In the genomic region with DNA sequence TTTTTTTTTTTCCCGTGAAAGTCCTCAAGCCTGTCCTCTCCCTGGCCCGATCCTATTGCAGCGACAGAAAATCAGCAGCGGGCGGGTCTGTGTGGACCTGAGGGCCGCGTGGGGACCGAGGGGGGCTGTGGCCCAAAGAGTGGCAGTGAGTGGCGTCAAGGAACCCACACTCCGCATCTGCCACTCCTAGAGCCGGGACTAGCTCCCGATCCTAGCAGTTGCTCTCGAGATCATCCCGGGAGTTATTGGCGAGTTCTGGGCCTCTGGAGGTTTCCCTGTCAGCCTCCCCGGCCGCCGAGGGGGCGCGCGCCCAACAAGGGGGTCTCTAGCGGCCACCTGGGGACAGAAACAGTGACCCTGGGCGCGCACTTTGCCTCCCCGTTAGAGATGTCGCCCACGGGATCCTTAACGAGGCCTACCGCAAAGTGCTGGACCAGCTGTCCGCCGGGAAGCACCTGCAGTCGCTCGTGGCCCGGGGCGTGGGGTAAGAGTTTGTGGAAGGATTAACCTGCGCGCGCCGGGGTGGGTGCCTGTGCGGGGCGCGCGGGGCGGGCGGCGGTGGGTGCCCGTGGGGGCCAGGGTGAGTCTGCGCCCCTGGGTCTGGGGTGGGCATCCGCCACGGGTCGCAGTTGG, we compare ENCODE assay signal across 9 cellular contexts. TPM values are rescaled to one million over a fixed set of nuclear protein-coding genes. Genes with fewer than 3 reads are reported as not detected.
DNase-seq lines count a peak whose midpoint lies in the region; ATAC-seq and TF ChIP-seq lines count a peak whose summit lies in the region.
"Had no signal": no experiment of that assay in that cellular context is flagged by ENCODE, and none has a peak within 500 bp of the region (broad histone marks: within the 10 kb centered on the region; RNA-seq: fewer than 3 reads in every experiment).

No MANE protein-coding gene starts in this region.

- H3K36me3 Mint-ChIP-seq in activated CD4-positive, alpha-beta T cell treated with anti-CD3 and anti-CD28 coated beads, Interleukin-2, amount 10 ng/mL, durations not matched to agents 24 days and 14 days (ENCODE audit: low read depth): peaks cover 8% of the 10 kb centered on the region
- H3K36me3 Mint-ChIP-seq in activated naive CD8-positive, alpha-beta T cell treated with anti-CD3 and anti-CD28 coated beads, Interleukin-2, amount 10 ng/mL, durations not matched to agents 7 days and 5 days: peaks cover 2% of the 10 kb centered on the region

- WGBS in right lobe of liver (ENCODE audit: insufficient coverage, low coverage, low lambda C conversion rate, missing lambda C conversion rate): 1% methylated on average over 14 of the region's 51 CpGs
- 3 to 4% methylated on average over 5 to 33 of the region's 51 CpGs for WGBS in thyroid gland, 2 donors

- DNase-seq in activated CD4-positive, alpha-beta T cell treated with anti-CD3 and anti-CD28 coated beads, Interleukin-2, amount 10 ng/mL, durations not matched to agents 24 days and 14 days: peak; percentile 61
- no peak for DNase-seq in activated CD4-positive, alpha-beta T cell treated with anti-CD3 and anti-CD28 coated beads for 4 hours
- DNase-seq in activated naive CD8-positive, alpha-beta T cell treated with anti-CD3 and anti-CD28 coated beads, Interleukin-2, amount 10 ng/mL, durations not matched to agents 7 days and 5 days: peak; percentile 36
- DNase-seq in right lobe of liver (no peak), thyroid gland (peak in 1 of 2 donors; percentile 15), GOT3 (lab: John Stamatoyannopoulos, UW) (no peak)
- DNase-seq in central memory CD4-positive, alpha-beta T cell: no peak

- no peak for ATAC-seq in activated naive CD8-positive, alpha-beta T cell treated with anti-CD3 and anti-CD28 coated beads, Interleukin-2, amount 10 ng/mL, durations not matched to agents 7 days and 5 days (ENCODE audit: low read depth)
- peak; percentile 6 to 41 (median 30) for ATAC-seq in right lobe of liver
- no peak for ATAC-seq in GM19467 (IDR thresholded peaks at IDR 0.05; ENCODE audit: unreplicated experiment)

- H3K4me3 ChIP-seq in right lobe of liver: peak overlapping the region; percentile 8 to 44 (median 41)
- H3K4me3 ChIP-seq in thyroid gland (replicated peaks in 1 of 3): peak overlapping the region in 2 of 3 donors; percentile 28 to 34

- H3K27me3 Mint-ChIP-seq in activated CD4-positive, alpha-beta T cell treated with anti-CD3 and anti-CD28 coated beads, Interleukin-2, amount 10 ng/mL, durations not matched to agents 24 days and 14 days: peaks cover 72% of the 10 kb centered on the region
- H3K27me3 Mint-ChIP-seq in activated naive CD8-positive, alpha-beta T cell treated with anti-CD3 and anti-CD28 coated beads, Interleukin-2, amount 10 ng/mL, durations not matched to agents 7 days and 5 days: peaks cover 83% of the 10 kb centered on the region

- H3K27ac ChIP-seq in right lobe of liver (no peak overlapping the region), thyroid gland (no peak overlapping the region)
- H3K27ac ChIP-seq: HL-60 had no signal

- intact Hi-C loops in activated CD4-positive, alpha-beta T cell treated with anti-CD3 and anti-CD28 coated beads, Interleukin-2, amount 10 ng/mL, durations not matched to agents 24 days and 14 days (cut with micrococcal nuclease): loop anchor here (5.0 kb wide), 1 partner anchor 411 kb away; no protein-coding TSS in a partner anchor
- intact Hi-C loops in right lobe of liver (cut with DNase I) (no loop called here), thyroid gland (cut with DNase I) (no loop called here)

- H3K9me3 ChIP-seq in right lobe of liver: no peaks in the 10 kb centered on the region
- no peaks in the 10 kb centered on the region for H3K9me3 ChIP-seq in thyroid gland

- peaks cover 17% of the 10 kb centered on the region for H3K9me3 Mint-ChIP-seq in activated CD4-positive, alpha-beta T cell treated with anti-CD3 and anti-CD28 coated beads, Interleukin-2, amount 10 ng/mL, durations not matched to agents 24 days and 14 days
- H3K9me3 Mint-ChIP-seq in activated naive CD8-positive, alpha-beta T cell treated with anti-CD3 and anti-CD28 coated beads, Interleukin-2, amount 10 ng/mL, durations not matched to agents 7 days and 5 days: peaks cover 5% of the 10 kb centered on the region

- H3K4me1 Mint-ChIP-seq in activated CD4-positive, alpha-beta T cell treated with anti-CD3 and anti-CD28 coated beads, Interleukin-2, amount 10 ng/mL, durations not matched to agents 24 days and 14 days: peaks cover 9% of the 10 kb centered on the region
- peaks cover 17% of the 10 kb centered on the region for H3K4me1 Mint-ChIP-seq in activated naive CD8-positive, alpha-beta T cell treated with anti-CD3 and anti-CD28 coated beads, Interleukin-2, amount 10 ng/mL, durations not matched to agents 7 days and 5 days

- peak overlapping the region; percentile 72 for H3K4me3 Mint-ChIP-seq in activated CD4-positive, alpha-beta T cell treated with anti-CD3 and anti-CD28 coated beads, Interleukin-2, amount 10 ng/mL, durations not matched to agents 24 days and 14 days
- H3K4me3 Mint-ChIP-seq in activated naive CD8-positive, alpha-beta T cell treated with anti-CD3 and anti-CD28 coated beads, Interleukin-2, amount 10 ng/mL, durations not matched to agents 7 days and 5 days: peak overlapping the region; percentile 82

- TF ChIP-seq POLR2A in right lobe of liver (IDR thresholded peaks at IDR 0.05) (no peak), thyroid gland (IDR thresholded peaks at IDR 0.05) (no peak)

- peaks cover 10 to 66% of the 10 kb centered on the region in 2 donors for H3K27me3 ChIP-seq in right lobe of liver
- peaks cover 58% of the 10 kb centered on the region for H3K27me3 ChIP-seq in thyroid gland

- TF ChIP-seq CTCF in right lobe of liver (IDR thresholded peaks at IDR 0.05) (no peak), thyroid gland (IDR thresholded peaks at IDR 0.05) (no peak)

- H3K4me1 ChIP-seq in right lobe of liver (peaks cover 0 to 27% (median 7%) of the 10 kb centered on the region in 4 donors), thyroid gland (peaks cover 24 to 38% of the 10 kb centered on the region in 2 donors)

- POLR2A ChIA-PET in activated naive CD8-positive, alpha-beta T cell treated with anti-CD3 and anti-CD28 coated beads, Interleukin-2, amount 10 ng/mL, durations not matched to agents 7 days and 5 days (lab: Charles Lee): no interaction called here

- H3K27ac Mint-ChIP-seq in activated CD4-positive, alpha-beta T cell treated with anti-CD3 and anti-CD28 coated beads, Interleukin-2, amount 10 ng/mL, durations not matched to agents 24 days and 14 days: no peak overlapping the region
- no peak overlapping the region for H3K27ac Mint-ChIP-seq in activated naive CD8-positive, alpha-beta T cell treated with anti-CD3 and anti-CD28 coated beads, Interleukin-2, amount 10 ng/mL, durations not matched to agents 7 days and 5 days

- H3K36me3 ChIP-seq in right lobe of liver (no peaks in the 10 kb centered on the region), thyroid gland (no peaks in the 10 kb centered on the region)

RNA-seq across cellular contexts. Expression of a gene that starts 3.3 kb away (rescaled TPM):
- total RNA-seq in activated CD4-positive, alpha-beta T cell treated with anti-CD3 and anti-CD28 coated beads, Interleukin-2, amount 10 ng/mL, durations not matched to agents 24 days and 14 days: not detected in 2 replicates
- not detected for total RNA-seq in activated naive CD8-positive, alpha-beta T cell treated with anti-CD3 and anti-CD28 coated beads, Interleukin-2, amount 10 ng/mL, durations not matched to agents 7 days and 5 days
- total RNA-seq in right lobe of liver (under 1 TPM in 1 of 6 experiments, not detected in 5; 0.12 TPM), thyroid gland (under 1 TPM in 3 of 4 donors, not detected in 1; 0.13 to 0.75 (median 0.20) TPM)

Comparison
In these comparisons a context has a peak if more than half of its experiments do, and no peak if none do; other contexts are left out.
1. DNase-seq: peak in activated CD4-positive, alpha-beta T cell treated with anti-CD3 and anti-CD28 coated beads, Interleukin-2, amount 10 ng/mL, durations not matched to agents 24 days and 14 days (single experiment) and activated naive CD8-positive, alpha-beta T cell treated with anti-CD3 and anti-CD28 coated beads, Interleukin-2, amount 10 ng/mL, durations not matched to agents 7 days and 5 days (single experiment); none in activated CD4-positive, alpha-beta T cell treated with anti-CD3 and anti-CD28 coated beads for 4 hours (0 of 2), right lobe of liver (0 of 3), GOT3 (single experiment) and central memory CD4-positive, alpha-beta T cell (single experiment).
2. ATAC-seq: peak in right lobe of liver (4 of 4); none in activated naive CD8-positive, alpha-beta T cell treated with anti-CD3 and anti-CD28 coated beads, Interleukin-2, amount 10 ng/mL, durations not matched to agents 7 days and 5 days (single experiment) and GM19467 (single experiment).